10 cellular contexts compared by ENCODE assay signal in genomic region chr2:55157474-55157884, GRCh38.
DNase-seq lines count a peak whose midpoint lies in the region; ATAC-seq, FAIRE-seq and TF ChIP-seq lines count a peak whose summit lies in the region.
"Had no signal": no experiment of that assay in that cellular context is flagged by ENCODE, and none has a peak within 500 bp of the region (broad histone marks: within the 10 kb centered on the region; RNA-seq: fewer than 3 reads in every experiment).

No MANE protein-coding gene starts in this region.

- H3K9me3 ChIP-seq in astrocyte (ENCODE audit: insufficient read depth, low read depth, low read length) (no peaks in the 10 kb centered on the region), uterus (no peaks in the 10 kb centered on the region)
- H3K9me3 ChIP-seq: tibial nerve had no signal

- H3K36me3 ChIP-seq in astrocyte (ENCODE audit: insufficient read depth, low read length) (no peaks in the 10 kb centered on the region), uterus (no peaks in the 10 kb centered on the region)
- H3K36me3 ChIP-seq: tibial nerve had no signal

- TF ChIP-seq CTCF in astrocyte (IDR thresholded peaks at IDR 0.05; ENCODE audit: insufficient read depth, low read depth, low read length) (no peak), uterus (IDR thresholded peaks at IDR 0.05) (no peak)

- H3K4me1 Mint-ChIP-seq in activated T-cell treated with anti-CD3 and anti-CD28 coated beads, Interleukin-2, amount 50 U/mL, for 4 hours (ENCODE audit: low read depth) = peaks cover 4% of the 10 kb centered on the region
- H3K4me1 Mint-ChIP-seq in astrocyte (ENCODE audit: low read depth, unreplicated experiment) = peaks cover 45% of the 10 kb centered on the region
- peaks cover 13% of the 10 kb centered on the region for H3K4me1 Mint-ChIP-seq in activated T-helper 1 cell treated with anti-CD3 and anti-CD28 coated beads, Interleukin-12 subunit alpha, Interleukin-12 subunit beta, Interleukin-2, Interleukin-4 antibody, amounts not matched to agents 30 ng/mL and 10 ng/mL and 1 ng/mL, durations not matched to agents 14 hours and 24 hours and 36 hours (ENCODE audit: low read depth)
- H3K4me1 Mint-ChIP-seq: CD8-positive, alpha-beta memory T cell had no signal

- no peaks in the 10 kb centered on the region for H3K36me3 Mint-ChIP-seq in activated T-cell treated with anti-CD3 and anti-CD28 coated beads, Interleukin-2, amount 50 U/mL, for 4 hours (ENCODE audit: insufficient read depth)
- H3K36me3 Mint-ChIP-seq in astrocyte (ENCODE audit: low read depth, unreplicated experiment) = no peaks in the 10 kb centered on the region
- no peaks in the 10 kb centered on the region for H3K36me3 Mint-ChIP-seq in activated T-helper 1 cell treated with anti-CD3 and anti-CD28 coated beads, Interleukin-12 subunit alpha, Interleukin-12 subunit beta, Interleukin-2, Interleukin-4 antibody, amounts not matched to agents 30 ng/mL and 10 ng/mL and 1 ng/mL, durations not matched to agents 14 hours and 24 hours and 36 hours (ENCODE audit: low read depth)
- H3K36me3 Mint-ChIP-seq: CD8-positive, alpha-beta memory T cell had no signal

- no peaks in the 10 kb centered on the region for H3K79me2 ChIP-seq in astrocyte (ENCODE audit: insufficient read depth, low read length)

- H3K4me1 ChIP-seq in astrocyte (ENCODE audit: insufficient read depth, low read length) = peaks cover 48% of the 10 kb centered on the region
- peaks cover 16% of the 10 kb centered on the region in 2 donors for H3K4me1 ChIP-seq in uterus

- H3K27me3 Mint-ChIP-seq in activated T-cell treated with anti-CD3 and anti-CD28 coated beads, Interleukin-2, amount 50 U/mL, for 4 hours (ENCODE audit: low read depth) = no peaks in the 10 kb centered on the region
- H3K27me3 Mint-ChIP-seq in astrocyte (ENCODE audit: low read depth, unreplicated experiment) = no peaks in the 10 kb centered on the region
- H3K27me3 Mint-ChIP-seq in activated T-helper 1 cell treated with anti-CD3 and anti-CD28 coated beads, Interleukin-12 subunit alpha, Interleukin-12 subunit beta, Interleukin-2, Interleukin-4 antibody, amounts not matched to agents 30 ng/mL and 10 ng/mL and 1 ng/mL, durations not matched to agents 14 hours and 24 hours and 36 hours (ENCODE audit: insufficient read depth) = peaks cover 4% of the 10 kb centered on the region
- H3K27me3 Mint-ChIP-seq: CD8-positive, alpha-beta memory T cell had no signal

- H3K27ac ChIP-seq in astrocyte (ENCODE audit: low read depth, low read length) = no peak overlapping the region
- peak overlapping the region; percentile 68 to 70 for H3K27ac ChIP-seq in uterus

- intact Hi-C loops in uterus (cut with DNase I; ENCODE audit: low total_unique reads) = no loop called here
- intact Hi-C loops in activated T-helper 1 cell treated with anti-CD3 and anti-CD28 coated beads, Interleukin-12 subunit alpha, Interleukin-12 subunit beta, Interleukin-2, Interleukin-4 antibody, amounts not matched to agents 30 ng/mL and 10 ng/mL and 1 ng/mL, durations not matched to agents 14 hours and 24 hours and 36 hours (cut with micrococcal nuclease) = no loop called here

- H3K27me3 ChIP-seq in astrocyte (ENCODE audit: insufficient read depth, low read length) (no peaks in the 10 kb centered on the region), uterus (no peaks in the 10 kb centered on the region)
- H3K27me3 ChIP-seq: tibial nerve had no signal

- no peak for TF ChIP-seq POLR2A in uterus (IDR thresholded peaks at IDR 0.05)

- no peak overlapping the region for H3K9ac ChIP-seq in astrocyte (ENCODE audit: low read length)

- no peak overlapping the region for H3K27ac Mint-ChIP-seq in astrocyte (ENCODE audit: unreplicated experiment)
- no peak overlapping the region for H3K27ac Mint-ChIP-seq in activated T-helper 1 cell treated with anti-CD3 and anti-CD28 coated beads, Interleukin-12 subunit alpha, Interleukin-12 subunit beta, Interleukin-2, Interleukin-4 antibody, amounts not matched to agents 30 ng/mL and 10 ng/mL and 1 ng/mL, durations not matched to agents 14 hours and 24 hours and 36 hours

- H4K20me1 ChIP-seq in astrocyte (ENCODE audit: insufficient read depth, low read length) = no peaks in the 10 kb centered on the region

- no peak overlapping the region for H2AFZ ChIP-seq in astrocyte (ENCODE audit: low read depth, low read length)

- H3K4me3 Mint-ChIP-seq in activated T-cell treated with anti-CD3 and anti-CD28 coated beads, Interleukin-2, amount 50 U/mL, for 4 hours = no peak overlapping the region
- H3K4me3 Mint-ChIP-seq in astrocyte (ENCODE audit: unreplicated experiment) = peak overlapping the region; percentile 42
- no peak overlapping the region for H3K4me3 Mint-ChIP-seq in activated T-helper 1 cell treated with anti-CD3 and anti-CD28 coated beads, Interleukin-12 subunit alpha, Interleukin-12 subunit beta, Interleukin-2, Interleukin-4 antibody, amounts not matched to agents 30 ng/mL and 10 ng/mL and 1 ng/mL, durations not matched to agents 14 hours and 24 hours and 36 hours
- H3K4me3 Mint-ChIP-seq: CD8-positive, alpha-beta memory T cell had no signal

- no peak for FAIRE-seq in astrocyte (lab: Jason Lieb, UNC)

- H3K4me2 ChIP-seq in astrocyte (ENCODE audit: low read length) = peak overlapping the region; percentile 74

- H3K9me3 Mint-ChIP-seq in activated T-cell treated with anti-CD3 and anti-CD28 coated beads, Interleukin-2, amount 50 U/mL, for 4 hours = no peaks in the 10 kb centered on the region
- no peaks in the 10 kb centered on the region for H3K9me3 Mint-ChIP-seq in astrocyte (ENCODE audit: unreplicated experiment)
- no peaks in the 10 kb centered on the region for H3K9me3 Mint-ChIP-seq in activated T-helper 1 cell treated with anti-CD3 and anti-CD28 coated beads, Interleukin-12 subunit alpha, Interleukin-12 subunit beta, Interleukin-2, Interleukin-4 antibody, amounts not matched to agents 30 ng/mL and 10 ng/mL and 1 ng/mL, durations not matched to agents 14 hours and 24 hours and 36 hours
- H3K9me3 Mint-ChIP-seq: CD8-positive, alpha-beta memory T cell had no signal

- DNase-seq in activated T-cell treated with anti-CD3 and anti-CD28 coated beads, Interleukin-2, amount 50 U/mL, for 4 hours = no peak
- DNase-seq in activated T-cell treated with anti-CD3 and anti-CD28 coated beads, Interleukin-2, amount 50 U/mL, for 1 hour = no peak
- DNase-seq in astrocyte (ENCODE audit: low read depth) = no peak
- DNase-seq in iris pigment epithelial cell (ENCODE audit: low read depth) = peak; percentile 54
- no peak for DNase-seq in uterus
- no peak for DNase-seq in iPS-NIHi11 (ENCODE audit: low spot score)
- DNase-seq in activated T-helper 1 cell treated with anti-CD3 and anti-CD28 coated beads, Interleukin-12 subunit alpha, Interleukin-12 subunit beta, Interleukin-2, Interleukin-4 antibody, amounts not matched to agents 30 ng/mL and 10 ng/mL and 1 ng/mL, durations not matched to agents 14 hours and 24 hours and 36 hours (ENCODE audit: low spot score) = no peak
- DNase-seq: CD8-positive, alpha-beta memory T cell had no signal

- peak; percentile 10 to 21 for ATAC-seq in activated T-cell treated with anti-CD3 and anti-CD28 coated beads, Interleukin-2, amount 50 U/mL, for 4 hours
- ATAC-seq in GM19395 (IDR thresholded peaks at IDR 0.05; ENCODE audit: unreplicated experiment) = no peak

- H3K4me3 ChIP-seq in astrocyte (ENCODE audit: insufficient read depth, low read depth, low read length) = no peak overlapping the region
- no peak overlapping the region for H3K4me3 ChIP-seq in uterus
- H3K4me3 ChIP-seq: tibial nerve had no signal
